In genomic region chr22:31630331-31631329, GRCh38 we compare ENCODE assay signal across 8 cellular contexts. TPM values are rescaled to one million over a fixed set of nuclear protein-coding genes. Genes with fewer than 3 reads are reported as not detected.
DNase-seq lines count a peak whose midpoint lies in the region; ATAC-seq, FAIRE-seq and TF ChIP-seq lines count a peak whose summit lies in the region.

No MANE protein-coding gene starts in this region.

- no peak for FAIRE-seq in A549 (lab: Jason Lieb, UNC)

- peaks cover 42% of the 10 kb centered on the region; the same call in 1 of the 2 replicates for H3K79me2 ChIP-seq in OCI-LY7 (ENCODE audit: insufficient read depth, low read depth, low read length)

- H3K27ac ChIP-seq in A549 (peak overlapping the region; percentile 92 to 99), OCI-LY7 (ENCODE audit: low read depth, low read length, poor library complexity, severe bottlenecking) (peak overlapping the region; percentile 93), epithelial cell of prostate (peak overlapping the region; percentile 77)

- POLR2A ChIA-PET in A549 (lab: Yijun Ruan, JAX) (interaction anchor here (0.9 to 1.7 kb wide), 2 partner anchors 32 to 284 kb away, joined by 4 read pairs; partner anchors contain the start of genes PATZ1 and PISD), OCI-LY7 (lab: Charles Lee) (interaction anchor here (0.7 to 1.8 kb wide), 13 partner anchors 9 to 340 kb away, joined by 3 to 5 read pairs (median 4); partner anchors contain the start of gene EIF4ENIF1)

- peaks cover 10% of the 10 kb centered on the region; the same call in 1 of the 3 replicates for H3K4me1 ChIP-seq in A549
- peaks cover 82% of the 10 kb centered on the region for H3K4me1 ChIP-seq in OCI-LY7 (ENCODE audit: insufficient read depth, low read length, poor library complexity, severe bottlenecking)

- 40% methylated on average over 8 of the region's 65 CpGs for WGBS in A549 (ENCODE audit: missing lambda C conversion rate)

- peak; percentile 44 to 61 for DNase-seq in A549 (ENCODE audit: low read depth in 1 of 2, low spot score in 1 of 2)
- peak; percentile 96 for DNase-seq in OCI-LY7 (ENCODE audit: low spot score)
- peak; percentile 83 for DNase-seq in activated T-cell treated with anti-CD3 and anti-CD28 coated beads for 24 hours (ENCODE audit: low read depth)
- no peak for DNase-seq in epithelial cell of prostate (ENCODE audit: low read depth, low spot score)
- DNase-seq in mucosa of gallbladder (ENCODE audit: low spot score) = peak; percentile 75
- DNase-seq in stimulated activated CD8-positive, alpha-beta memory T cell treated with anti-CD3 and anti-CD28 coated beads, Interleukin-4, amount 100 ng/mL, for 1 hour (ENCODE audit: low read depth in 2 of 2, low spot score in 1 of 2) = peak; percentile 60 to 67

- no TSS peak for BruUV-seq in OCI-LY7 (replicated peaks; lab: Mats Ljungman, UMichigan)

- H3K36me3 ChIP-seq in OCI-LY7 (ENCODE audit: insufficient read depth, low read length) = peaks cover 21% of the 10 kb centered on the region

- no peaks in the 10 kb centered on the region for H3K9me3 ChIP-seq in A549
- no peaks in the 10 kb centered on the region for H3K9me3 ChIP-seq in OCI-LY7 (ENCODE audit: low read length)

- intact Hi-C loops in OCI-LY7 (cut with micrococcal nuclease; ENCODE audit: unreplicated experiment) = loop anchor here (1.0 to 5.0 kb wide), 8 partner anchors 32 to 338 kb away; partner anchors contain the start of genes DEPDC5, PIK3IP1, PISD and PRR14L

- no peaks in the 10 kb centered on the region for H4K20me1 ChIP-seq in OCI-LY7 (ENCODE audit: insufficient read depth, low read length)

- peak overlapping the region; percentile 96 for H3K4me3 ChIP-seq in A549
- H3K4me3 ChIP-seq in OCI-LY7 (ENCODE audit: low read depth, low read length, poor library complexity, severe bottlenecking) = peak overlapping the region; percentile 73

- CTCF ChIA-PET in A549 (lab: Yijun Ruan, JAX) (interaction anchor here (0.6 to 2.4 kb wide), 6 partner anchors 10 to 159 kb away, joined by 3 to 10 read pairs (median 3); no protein-coding TSS in a partner anchor), OCI-LY7 (lab: Charles Lee; ENCODE audit: unreplicated experiment) (interaction anchor here (0.7 to 1.0 kb wide), 6 partner anchors 8 to 474 kb away, joined by 3 to 5 read pairs (median 3); no protein-coding TSS in a partner anchor)

- H3K9me2 ChIP-seq in OCI-LY7 (ENCODE audit: insufficient read depth, low read length) = no peaks in the 10 kb centered on the region

- H2AFZ ChIP-seq in OCI-LY7 (ENCODE audit: low read length) = peak overlapping the region; percentile 20; the same call in 1 of the 2 replicates

- TF ChIP-seq EP300 in A549 (IDR thresholded peaks at IDR 0.05) = no peak

- peak; percentile 67 to 86 for ATAC-seq in A549
- peak; percentile 38 for ATAC-seq in GM18858 (IDR thresholded peaks at IDR 0.05; ENCODE audit: unreplicated experiment)
- ATAC-seq in HG03432 (IDR thresholded peaks at IDR 0.05; ENCODE audit: unreplicated experiment) = peak; percentile 61

- TF ChIP-seq POLR2A in A549 (IDR thresholded peaks at IDR 0.05; ENCODE audit: low read length) = peak; percentile 37

- H3K4me2 ChIP-seq in A549 = peak overlapping the region; percentile 80
- H3K4me2 ChIP-seq in OCI-LY7 (ENCODE audit: low read length) = peak overlapping the region; percentile 95

- TF ChIP-seq CTCF in A549 (IDR thresholded peaks at IDR 0.05) (no peak), OCI-LY7 (conservative IDR thresholded peaks at IDR 0.05; ENCODE audit: low read length) (no peak)

- TF ChIP-seq RAD21 in A549 (conservative IDR thresholded peaks at IDR 0.05 in 1 of 2, IDR thresholded peaks at IDR 0.05 in 1 of 2) = no peak

TF ChIP-seq in A549, 52 proteins besides CTCF, POLR2A, EP300 and RAD21:
- no peak for TF ChIP-seq GATA3 (IDR thresholded peaks at IDR 0.05; ENCODE audit: borderline replicate concordance)
- TF ChIP-seq, protein P1, sequence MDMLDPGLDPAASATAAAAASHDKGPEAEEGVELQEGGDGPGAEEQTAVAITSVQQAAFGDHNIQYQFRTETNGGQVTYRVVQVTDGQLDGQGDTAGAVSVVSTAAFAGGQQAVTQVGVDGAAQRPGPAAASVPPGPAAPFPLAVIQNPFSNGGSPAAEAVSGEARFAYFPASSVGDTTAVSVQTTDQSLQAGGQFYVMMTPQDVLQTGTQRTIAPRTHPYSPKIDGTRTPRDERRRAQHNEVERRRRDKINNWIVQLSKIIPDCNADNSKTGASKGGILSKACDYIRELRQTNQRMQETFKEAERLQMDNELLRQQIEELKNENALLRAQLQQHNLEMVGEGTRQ (IDR thresholded peaks at IDR 0.05) = peak; percentile 44
- TF ChIP-seq RCOR1 (IDR thresholded peaks at IDR 0.05; ENCODE audit: low read depth, low read length) = no peak
- peak in 1 of 2 experiments; percentile 44; a peak in 1 of 5 replicates for TF ChIP-seq JUN (IDR thresholded peaks at IDR 0.05)
- TF ChIP-seq, protein P2, sequence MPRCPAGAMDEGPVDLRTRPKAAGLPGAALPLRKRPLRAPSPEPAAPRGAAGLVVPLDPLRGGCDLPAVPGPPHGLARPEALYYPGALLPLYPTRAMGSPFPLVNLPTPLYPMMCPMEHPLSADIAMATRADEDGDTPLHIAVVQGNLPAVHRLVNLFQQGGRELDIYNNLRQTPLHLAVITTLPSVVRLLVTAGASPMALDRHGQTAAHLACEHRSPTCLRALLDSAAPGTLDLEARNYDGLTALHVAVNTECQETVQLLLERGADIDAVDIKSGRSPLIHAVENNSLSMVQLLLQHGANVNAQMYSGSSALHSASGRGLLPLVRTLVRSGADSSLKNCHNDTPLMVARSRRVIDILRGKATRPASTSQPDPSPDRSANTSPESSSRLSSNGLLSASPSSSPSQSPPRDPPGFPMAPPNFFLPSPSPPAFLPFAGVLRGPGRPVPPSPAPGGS (IDR thresholded peaks at IDR 0.05) = 0 out of 3 replicates have a peak, but pooled peaks have one; percentile 23
- peak; percentile 73 for TF ChIP-seq MAX (IDR thresholded peaks at IDR 0.05)
- TF ChIP-seq, protein P3, sequence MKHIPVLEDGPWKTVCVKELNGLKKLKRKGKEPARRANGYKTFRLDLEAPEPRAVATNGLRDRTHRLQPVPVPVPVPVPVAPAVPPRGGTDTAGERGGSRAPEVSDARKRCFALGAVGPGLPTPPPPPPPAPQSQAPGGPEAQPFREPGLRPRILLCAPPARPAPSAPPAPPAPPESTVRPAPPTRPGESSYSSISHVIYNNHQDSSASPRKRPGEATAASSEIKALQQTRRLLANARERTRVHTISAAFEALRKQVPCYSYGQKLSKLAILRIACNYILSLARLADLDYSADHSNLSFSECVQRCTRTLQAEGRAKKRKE (CRISPR knock-in tag; IDR thresholded peaks at IDR 0.05; ENCODE audit: low read depth) = no peak

RNA-seq across cellular contexts. Expression of gene PISD, which starts 31.4 kb away (rescaled TPM):
- polyA plus RNA-seq in A549 (2011; rRNA removed) (11.0 and 13.1 TPM in 2 replicates), A549 (2017; fragmentation: RNase III; extraction: RNeasy Plus Mini Kit Qiagen cat#74134 plus additional on column Dnase treatment) (16.6 to 17.4 TPM (median 17.3 TPM) in 3 replicates)
- polyA plus RNA-seq in A549 (2012; cell fraction: cytosol; rRNA removed) = 18.0 and 22.9 TPM in 2 replicates
- 80.2 and 100 TPM in 2 replicates for polyA plus RNA-seq in A549 (2012; cell fraction: nucleus; rRNA removed)
- polyA minus RNA-seq in A549 (2011; rRNA and poly(A)+ RNA removed) = 12.6 and 16.4 TPM in 2 replicates
- 21.5 and 25.7 TPM in 2 replicates for total RNA-seq in OCI-LY7 (2014; rRNA removed; shearing (Covaris generic))
- total RNA-seq in OCI-LY7 (2022) (39.4 and 51.9 TPM in 2 replicates), mucosa of gallbladder (57.8 TPM)
